ENCODE assay signal across 14 cellular contexts in genomic region chr17:73976676-73977521, GRCh38.
A peak's percentile ranks its signal among the peaks of the same experiment; 100 is the strongest.
DNase-seq lines count a peak whose midpoint lies in the region; ATAC-seq and TF ChIP-seq lines count a peak whose summit lies in the region.
"Had no signal": no experiment of that assay in that cellular context is flagged by ENCODE, and none has a peak within 500 bp of the region (broad histone marks: within the 10 kb centered on the region; RNA-seq: fewer than 3 reads in every experiment).

No MANE protein-coding gene starts in this region.

- H3K4me3 ChIP-seq in AG10803 (ENCODE audit: low read length) (no peak overlapping the region), fibroblast of mammary gland (ENCODE audit: control insufficient read depth, low read depth, low read length) (no peak overlapping the region)
- H3K4me3 ChIP-seq: lung had no signal

- TF ChIP-seq CTCF in AG10803 (conservative IDR thresholded peaks at IDR 0.05; ENCODE audit: low read length) = no peak
- TF ChIP-seq CTCF in fibroblast of mammary gland (conservative IDR thresholded peaks at IDR 0.05; ENCODE audit: control insufficient read depth, insufficient read depth, low read depth, low read length) = no peak

- peak; percentile 15 for DNase-seq in AG10803 (ENCODE audit: low read depth)
- peak; percentile 15 for DNase-seq in M059J (ENCODE audit: low read depth)
- DNase-seq in NCI-H510A (lab: John Stamatoyannopoulos, UW) = peak; percentile 92
- peak; percentile 50 for DNase-seq in fibroblast of mammary gland (ENCODE audit: low read depth)
- DNase-seq in activated gamma-delta T cell (lab: John Stamatoyannopoulos, UW) = no peak
- DNase-seq in NOMO-1 treated with DMSO at 0.1 percent for 48 hours (lab: John Stamatoyannopoulos, UW; ENCODE audit: unreplicated experiment) = no peak
- DNase-seq in HuH-7 (ENCODE audit: low spot score) = no peak
- DNase-seq: activated CD4-positive, alpha-beta T cell treated with anti-CD3 and anti-CD28 coated beads, Interleukin-2, amount 10 ng/mL, durations not matched to agents 7 days and 5 days; GDM1; hippocampal formation; stimulated activated CD4-positive, alpha-beta T cell treated with anti-CD3 and anti-CD28 coated beads, Interleukin-1b, Interleukin-23, amount 100 ng/mL, for 48 hours; SW 1271 had no signal

- no peak for ATAC-seq in GM19395 (IDR thresholded peaks at IDR 0.05; ENCODE audit: unreplicated experiment)

Comparison
In these comparisons a context has a peak if more than half of its experiments do, and no peak if none do; other contexts are left out.
1. DNase-seq: peak in AG10803 (single experiment), M059J (single experiment), NCI-H510A (single experiment) and fibroblast of mammary gland (single experiment); none in activated gamma-delta T cell (single experiment), NOMO-1 treated with DMSO at 0.1 percent for 48 hours (single experiment) and HuH-7 (single experiment).